In genomic region chr10:29691564-29692064, GRCh38 we compare ENCODE assay signal across 1 cellular context.
TF ChIP-seq lines count a peak whose summit lies in the region.

No MANE protein-coding gene starts in this region.

TF ChIP-seq in SK-N-SH, 30 proteins besides CTCF, POLR2A, EP300 and RAD21 (continued from another document):
- TF ChIP-seq REST (IDR thresholded peaks at IDR 0.05; ENCODE audit: low read depth, low read length) = no peak
- TF ChIP-seq FOXM1 (IDR thresholded peaks at IDR 0.05; ENCODE audit: low read depth) = peak; percentile 65
- no peak for TF ChIP-seq GABPA (IDR thresholded peaks at IDR 0.05; ENCODE audit: low read depth)
- no peak for TF ChIP-seq ELF1 (IDR thresholded peaks at IDR 0.05)
- TF ChIP-seq, protein P1, sequence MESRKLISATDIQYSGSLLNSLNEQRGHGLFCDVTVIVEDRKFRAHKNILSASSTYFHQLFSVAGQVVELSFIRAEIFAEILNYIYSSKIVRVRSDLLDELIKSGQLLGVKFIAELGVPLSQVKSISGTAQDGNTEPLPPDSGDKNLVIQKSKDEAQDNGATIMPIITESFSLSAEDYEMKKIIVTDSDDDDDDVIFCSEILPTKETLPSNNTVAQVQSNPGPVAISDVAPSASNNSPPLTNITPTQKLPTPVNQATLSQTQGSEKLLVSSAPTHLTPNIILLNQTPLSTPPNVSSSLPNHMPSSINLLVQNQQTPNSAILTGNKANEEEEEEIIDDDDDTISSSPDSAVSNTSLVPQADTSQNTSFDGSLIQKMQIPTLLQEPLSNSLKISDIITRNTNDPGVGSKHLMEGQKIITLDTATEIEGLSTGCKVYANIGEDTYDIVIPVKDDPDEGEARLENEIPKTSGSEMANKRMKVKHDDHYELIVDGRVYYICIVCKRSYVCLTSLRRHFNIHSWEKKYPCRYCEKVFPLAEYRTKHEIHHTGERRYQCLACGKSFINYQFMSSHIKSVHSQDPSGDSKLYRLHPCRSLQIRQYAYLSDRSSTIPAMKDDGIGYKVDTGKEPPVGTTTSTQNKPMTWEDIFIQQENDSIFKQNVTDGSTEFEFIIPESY (IDR thresholded peaks at IDR 0.05; ENCODE audit: borderline replicate concordance, low read depth) = peak; percentile 60; the same call in 1 of the 2 replicates
- TF ChIP-seq PBX3 (IDR thresholded peaks at IDR 0.05) = peak; percentile 94
- peak; percentile 70; the same call in 1 of the 2 replicates for TF ChIP-seq FOSL2 (IDR thresholded peaks at IDR 0.05; ENCODE audit: borderline replicate concordance, low read depth)
- peak; percentile 86 for TF ChIP-seq TCF12 (IDR thresholded peaks at IDR 0.05)
- no peak for TF ChIP-seq NRF1 (IDR thresholded peaks at IDR 0.05; ENCODE audit: low read depth, low read length)
- TF ChIP-seq, protein P2, sequence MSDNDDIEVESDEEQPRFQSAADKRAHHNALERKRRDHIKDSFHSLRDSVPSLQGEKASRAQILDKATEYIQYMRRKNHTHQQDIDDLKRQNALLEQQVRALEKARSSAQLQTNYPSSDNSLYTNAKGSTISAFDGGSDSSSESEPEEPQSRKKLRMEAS (IDR thresholded peaks at IDR 0.05; ENCODE audit: low read depth) = 0 out of 2 replicates have a peak, but pooled peaks have one; percentile 23
- peak; percentile 84 for TF ChIP-seq JUND (IDR thresholded peaks at IDR 0.05)
- peak; percentile 76; the same call in 1 of the 2 replicates for TF ChIP-seq TEAD4 (IDR thresholded peaks at IDR 0.05; ENCODE audit: borderline replicate concordance, insufficient read depth)
- no peak; the same call in 1 of the 2 replicates for TF ChIP-seq POLR2AphosphoS5 (IDR thresholded peaks at IDR 0.05; ENCODE audit: low read depth, low read length)
- TF ChIP-seq RFX5 (IDR thresholded peaks at IDR 0.05; ENCODE audit: low read length) = no peak
- TF ChIP-seq RXRA (IDR thresholded peaks at IDR 0.05; ENCODE audit: borderline replicate concordance, low read depth) = peak; percentile 77
- TF ChIP-seq, protein P3, sequence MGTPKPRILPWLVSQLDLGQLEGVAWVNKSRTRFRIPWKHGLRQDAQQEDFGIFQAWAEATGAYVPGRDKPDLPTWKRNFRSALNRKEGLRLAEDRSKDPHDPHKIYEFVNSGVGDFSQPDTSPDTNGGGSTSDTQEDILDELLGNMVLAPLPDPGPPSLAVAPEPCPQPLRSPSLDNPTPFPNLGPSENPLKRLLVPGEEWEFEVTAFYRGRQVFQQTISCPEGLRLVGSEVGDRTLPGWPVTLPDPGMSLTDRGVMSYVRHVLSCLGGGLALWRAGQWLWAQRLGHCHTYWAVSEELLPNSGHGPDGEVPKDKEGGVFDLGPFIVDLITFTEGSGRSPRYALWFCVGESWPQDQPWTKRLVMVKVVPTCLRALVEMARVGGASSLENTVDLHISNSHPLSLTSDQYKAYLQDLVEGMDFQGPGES (IDR thresholded peaks at IDR 0.05; ENCODE audit: low read depth, low read length) = no peak
